In the genomic region with DNA sequence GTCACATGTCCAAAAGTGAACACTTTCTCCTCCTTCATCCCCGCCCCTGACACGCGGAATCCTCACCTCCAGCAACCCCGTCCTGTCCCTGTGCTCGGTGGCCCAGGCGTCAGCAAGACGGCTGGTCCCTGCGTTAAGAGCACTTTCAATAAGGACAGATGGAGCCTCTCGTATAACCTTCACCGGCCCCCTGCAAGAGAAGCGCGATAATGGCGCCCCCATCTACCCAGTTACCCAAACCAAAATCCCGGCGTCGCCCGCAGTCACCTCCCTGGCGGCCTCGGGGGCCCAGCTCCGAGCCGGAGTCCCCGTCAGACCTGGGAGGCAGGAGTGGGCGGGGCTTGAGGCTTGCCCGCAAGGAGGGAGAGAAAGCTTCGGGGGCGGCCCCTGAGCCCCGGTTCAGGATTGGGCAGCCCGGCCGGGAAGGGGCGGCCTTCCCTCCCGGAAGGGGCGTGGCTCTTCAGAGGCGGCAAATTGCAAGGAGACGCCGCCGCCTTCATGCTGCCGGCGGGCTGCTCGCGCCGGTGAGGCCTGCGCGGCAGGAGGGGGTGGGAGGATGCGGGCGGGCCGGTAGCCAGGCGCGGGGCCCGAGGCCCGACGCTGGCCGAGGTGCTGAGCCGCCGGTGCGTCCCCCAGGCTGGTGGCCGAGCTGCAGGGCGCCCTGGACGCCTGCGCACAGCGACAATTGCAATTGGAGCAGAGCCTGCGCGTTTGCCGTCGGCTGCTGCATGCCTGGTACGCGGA, we compare ENCODE assay signal across 8 cellular contexts. TPM values are rescaled to one million over a fixed set of nuclear protein-coding genes. Genes with fewer than 3 reads are reported as not detected.
DNase-seq lines count a peak whose midpoint lies in the region; ATAC-seq, FAIRE-seq and TF ChIP-seq lines count a peak whose summit lies in the region.

A gene with protein sequence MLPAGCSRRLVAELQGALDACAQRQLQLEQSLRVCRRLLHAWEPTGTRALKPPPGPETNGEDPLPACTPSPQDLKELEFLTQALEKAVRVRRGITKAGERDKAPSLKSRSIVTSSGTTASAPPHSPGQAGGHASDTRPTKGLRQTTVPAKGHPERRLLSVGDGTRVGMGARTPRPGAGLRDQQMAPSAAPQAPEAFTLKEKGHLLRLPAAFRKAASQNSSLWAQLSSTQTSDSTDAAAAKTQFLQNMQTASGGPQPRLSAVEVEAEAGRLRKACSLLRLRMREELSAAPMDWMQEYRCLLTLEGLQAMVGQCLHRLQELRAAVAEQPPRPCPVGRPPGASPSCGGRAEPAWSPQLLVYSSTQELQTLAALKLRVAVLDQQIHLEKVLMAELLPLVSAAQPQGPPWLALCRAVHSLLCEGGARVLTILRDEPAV (plus strand): TSS at position 463 of the 744 bp plus-strand sequence. CDS start 36 bp downstream, at position 499.

- H3K4me3 ChIP-seq in adrenal gland = peak within 1 kb of the TSS in 3 of 4 donors; percentile 6 to 67 (median 41)
- H3K4me3 ChIP-seq in urinary bladder (ENCODE audit: low read depth, low read length) = peak within 1 kb of the TSS; percentile 32

- peaks cover 0 to 12% of the 10 kb centered on the region in 2 donors for H3K4me1 ChIP-seq in adrenal gland (replicated peaks in 1 of 2)
- H3K4me1 ChIP-seq in urinary bladder (ENCODE audit: insufficient read depth) = no peaks in the 10 kb centered on the region

- intact Hi-C loops in adrenal gland (cut with DNase I) (no loop called here), left cardiac atrium (cut with DNase I) (no loop called here)

- WGBS in adrenal gland, 4 donors = 0% methylated on average over 20 to 66 of the region's 66 CpGs
- under 1% methylated on average over 66 of the region's 66 CpGs for WGBS in urinary bladder

- no peaks in the 10 kb centered on the region for H3K9me3 Mint-ChIP-seq in progenitor cell of endocrine pancreas (ENCODE audit: low read depth)

- H3K27ac ChIP-seq in adrenal gland (peak within 1 kb of the TSS in 1 of 5 donors; percentile 44), urinary bladder (ENCODE audit: low read depth) (no peak within 1 kb of the TSS)

- H3K27ac Mint-ChIP-seq in progenitor cell of endocrine pancreas = peak within 1 kb of the TSS; percentile 82

- peaks cover 3% of the 10 kb centered on the region for H3K36me3 Mint-ChIP-seq in progenitor cell of endocrine pancreas (ENCODE audit: insufficient read depth)

- H3K9me3 ChIP-seq in adrenal gland (replicated peaks in 1 of 3) = no peaks in the 10 kb centered on the region

- peaks cover 6% of the 10 kb centered on the region for H3K4me1 Mint-ChIP-seq in progenitor cell of endocrine pancreas (ENCODE audit: low read depth)

- DNase-seq in GM12892 (ENCODE audit: insufficient read length) (peak; percentile 100), NCI-H146 treated with DMSO at 0.1 percent for 48 hours (lab: John Stamatoyannopoulos, UW; ENCODE audit: unreplicated experiment) (peak; percentile 97), T-helper 1 cell (peak; percentile 96 to 97 (median 97)), adrenal gland (peak; percentile 95 to 98 (median 96)), left cardiac atrium (peak; percentile 98), progenitor cell of endocrine pancreas (ENCODE audit: low spot score, unreplicated experiment) (peak; percentile 92)

- no peak; the same call in 1 of the 2 replicates for TF ChIP-seq POLR2A in GM12892 (IDR thresholded peaks at IDR 0.05; ENCODE audit: low read depth, low read length)
- no peak for TF ChIP-seq POLR2A in adrenal gland (IDR thresholded peaks at IDR 0.05)

- TF ChIP-seq CTCF in adrenal gland (IDR thresholded peaks at IDR 0.05) (no peak), progenitor cell of endocrine pancreas (IDR thresholded peaks at IDR 0.05; ENCODE audit: unreplicated experiment) (no peak)

- H3K36me3 ChIP-seq in adrenal gland (replicated peaks in 1 of 2) (no peaks in the 10 kb centered on the region), urinary bladder (ENCODE audit: insufficient read depth) (no peaks in the 10 kb centered on the region)

- no peaks in the 10 kb centered on the region for H3K27me3 ChIP-seq in adrenal gland

- H3K27me3 Mint-ChIP-seq in progenitor cell of endocrine pancreas = no peaks in the 10 kb centered on the region

- ATAC-seq in HG02852 (IDR thresholded peaks at IDR 0.05; ENCODE audit: unreplicated experiment) (peak; percentile 91), left cardiac atrium (peak; percentile 98 to 99)

- peak; percentile 98 for FAIRE-seq in GM12892 (lab: Jason Lieb, UNC)

- H3K4me3 Mint-ChIP-seq in progenitor cell of endocrine pancreas (ENCODE audit: low read depth) = peak within 1 kb of the TSS; percentile 75

RNA-seq across cellular contexts. Expression of the gene that starts here (rescaled TPM):
- polyA plus RNA-seq in GM12892 (2012; ENCODE audit: missing spikeins) = 8.4 TPM
- total RNA-seq in adrenal gland = 1 to 10 TPM in 6 of 8 donors, under 1 TPM in 2; 0.53 to 8.2 (median 1.6) TPM
- polyA plus RNA-seq in adrenal gland = 1 to 10 TPM in 1 of 3 donors, under 1 TPM in 2; 0.33 to 2.5 (median 0.98) TPM
- 1 to 10 TPM in 1 of 2 donors, under 1 TPM in 1; 0.47 to 2.8 TPM for total RNA-seq in left cardiac atrium
- 27.4 and 32.2 TPM in 2 replicates for total RNA-seq in progenitor cell of endocrine pancreas
- 2.4 TPM for total RNA-seq in urinary bladder
- polyA plus RNA-seq in urinary bladder = 1.1 TPM
